19 cellular contexts compared by ENCODE assay signal in genomic region chr10:33657913-33658312, GRCh38.
DNase-seq lines count a peak whose midpoint lies in the region; ATAC-seq, FAIRE-seq and TF ChIP-seq lines count a peak whose summit lies in the region.
"Had no signal": no experiment of that assay in that cellular context is flagged by ENCODE, and none has a peak within 500 bp of the region (broad histone marks: within the 10 kb centered on the region; RNA-seq: fewer than 3 reads in every experiment).

No MANE protein-coding gene starts in this region.

- CTCF ChIA-PET in GM12878 (lab: Yijun Ruan, JAX), result no interaction called here

- in situ Hi-C loops in GM12878 (cut with MboI), result no loop called here

- H3K36me3 Mint-ChIP-seq in dendritic cell treated with granulocyte-macrophage colony-stimulating factor and Interleukin-4, amounts not matched to agents 40 ng/mL and 50 ng/mL, for 4 days (ENCODE audit: low read depth), result peaks cover 8% of the 10 kb centered on the region
- H3K36me3 Mint-ChIP-seq: CD4-positive, alpha-beta memory T cell; CD4-positive, CD25-positive, alpha-beta regulatory T cell; CD8-positive, alpha-beta memory T cell had no signal

- no peaks in the 10 kb centered on the region for H3K4me1 ChIP-seq in GM12878 (ENCODE audit: control insufficient read depth, insufficient read depth, low read length)
- H3K4me1 ChIP-seq in thyroid gland, result no peaks in the 10 kb centered on the region

- no peak for TF ChIP-seq EP300 in GM12878 (IDR thresholded peaks at IDR 0.05; ENCODE audit: borderline replicate concordance in 1 of 2, control insufficient read depth in 1 of 2, low read depth in 2 of 2, low read length in 2 of 2)

- peak; percentile 9 for FAIRE-seq in HTR-8/SVneo (lab: Jason Lieb, UNC)
- no peak for FAIRE-seq in GM12878 (lab: Jason Lieb, UNC)
- FAIRE-seq: A204.1, GM12891, GM19239 had no signal

- H3K27me3 ChIP-seq in GM12878 (replicated peaks in 1 of 2; ENCODE audit: control insufficient read depth in 2 of 2, insufficient read depth in 2 of 2, low read length in 1 of 2) (no peaks in the 10 kb centered on the region), thyroid gland (no peaks in the 10 kb centered on the region)
- H3K27me3 ChIP-seq: BE2C, BLaER1 had no signal

- H3K27me3 Mint-ChIP-seq in dendritic cell treated with granulocyte-macrophage colony-stimulating factor and Interleukin-4, amounts not matched to agents 40 ng/mL and 50 ng/mL, for 4 days, result no peaks in the 10 kb centered on the region

- no peak overlapping the region for H3K4me2 ChIP-seq in GM12878 (ENCODE audit: control insufficient read depth, insufficient read depth)
- H3K4me2 ChIP-seq: BLaER1 had no signal

- RAD21 ChIA-PET in GM12878 (lab: Charles Lee; ENCODE audit: unreplicated experiment), result interaction anchor here (0.8 kb wide), 1 partner anchor 53 kb away, joined by 4 read pairs; no protein-coding TSS in a partner anchor

- no peak overlapping the region for H3K9ac ChIP-seq in GM12878 (ENCODE audit: control insufficient read depth, insufficient read depth, low read length)
- H3K9ac ChIP-seq: BLaER1 had no signal

- TF ChIP-seq CTCF in GM12878 (IDR thresholded peaks at IDR 0.05 in 2 of 3, conservative IDR thresholded peaks at IDR 0.05 in 1 of 3; ENCODE audit: control insufficient read depth in 2 of 3, extremely low read depth in 1 of 3, insufficient read depth in 1 of 3, low read depth in 3 of 3, low read length in 3 of 3), result no peak
- no peak for TF ChIP-seq CTCF in thyroid gland (IDR thresholded peaks at IDR 0.05)

- POLR2A ChIA-PET in GM12878 (lab: Charles Lee), result no interaction called here

- no peaks in the 10 kb centered on the region for H3K79me2 ChIP-seq in GM12878 (ENCODE audit: control insufficient read depth, insufficient read depth, low read length)

- H3K36me3 ChIP-seq in GM12878 (ENCODE audit: control insufficient read depth in 2 of 2, insufficient read depth in 2 of 2, low read length in 1 of 2), result no peaks in the 10 kb centered on the region
- H3K36me3 ChIP-seq in thyroid gland, result no peaks in the 10 kb centered on the region
- H3K36me3 ChIP-seq: BE2C, BLaER1 had no signal

- no peak for DNase-seq in HTR-8/SVneo (ENCODE audit: insufficient read length, low spot score)
- DNase-seq in GM12878 (ENCODE audit: low read depth, low spot score), result no peak
- DNase-seq in thyroid gland, result no peak
- no peak for DNase-seq in UCSD-AML1 (lab: John Stamatoyannopoulos, UW; ENCODE audit: unreplicated experiment)
- DNase-seq: 8988T; ACHN; CD4-positive, alpha-beta memory T cell; CD4-positive, CD25-positive, alpha-beta regulatory T cell; CD8-positive, alpha-beta memory T cell; DMS 273 treated with DMSO at 0.1 percent for 48 hours; DND-41; GDM1 had no signal

- peak overlapping the region; percentile 40 for H3K27ac Mint-ChIP-seq in dendritic cell treated with granulocyte-macrophage colony-stimulating factor and Interleukin-4, amounts not matched to agents 40 ng/mL and 50 ng/mL, for 4 days
- H3K27ac Mint-ChIP-seq: CD8-positive, alpha-beta memory T cell had no signal

- H2AFZ ChIP-seq in GM12878 (ENCODE audit: control insufficient read depth, low read depth, low read length), result no peak overlapping the region

- no peak for TF ChIP-seq POLR2A in GM12878 (IDR thresholded peaks at IDR 0.05; ENCODE audit: low read depth, low read length)
- no peak for TF ChIP-seq POLR2A in thyroid gland (IDR thresholded peaks at IDR 0.05)

- peaks cover 8% of the 10 kb centered on the region for H3K9me3 Mint-ChIP-seq in dendritic cell treated with granulocyte-macrophage colony-stimulating factor and Interleukin-4, amounts not matched to agents 40 ng/mL and 50 ng/mL, for 4 days

- ATAC-seq in GM12878, result no peak

- WGBS in GM12878 (ENCODE audit: insufficient coverage, insufficient replicate concordance, low lambda C conversion rate, missing lambda C conversion rate), result 20% methylated on average over 3 of the region's 3 CpGs
- 93 to 94% methylated on average over 3 of the region's 3 CpGs for WGBS in thyroid gland, 2 donors

- TF ChIP-seq RAD21 in GM12878 (IDR thresholded peaks at IDR 0.05; ENCODE audit: insufficient read depth, low read depth, low read length), result no peak

- H3K4me1 Mint-ChIP-seq in dendritic cell treated with granulocyte-macrophage colony-stimulating factor and Interleukin-4, amounts not matched to agents 40 ng/mL and 50 ng/mL, for 4 days (ENCODE audit: low read depth), result peaks cover 63% of the 10 kb centered on the region
- H3K4me1 Mint-ChIP-seq: CD4-positive, CD25-positive, alpha-beta regulatory T cell had no signal

- H3K9me3 ChIP-seq in GM12878 (replicated peaks; ENCODE audit: control insufficient read depth, insufficient read depth, low read length) (no peaks in the 10 kb centered on the region; the same call in 2 of the 3 replicates), thyroid gland (no peaks in the 10 kb centered on the region)
- H3K9me3 ChIP-seq: BE2C had no signal

- BruUV-seq in GM12878 (replicated peaks; lab: Mats Ljungman, UMichigan), result no TSS peak

- no peak overlapping the region for H3K4me3 ChIP-seq in GM12878
- H3K4me3 ChIP-seq in thyroid gland (replicated peaks in 1 of 3), result no peak overlapping the region
- H3K4me3 ChIP-seq: BLaER1 had no signal

- no peak overlapping the region for H3K4me3 Mint-ChIP-seq in dendritic cell treated with granulocyte-macrophage colony-stimulating factor and Interleukin-4, amounts not matched to agents 40 ng/mL and 50 ng/mL, for 4 days
- H3K4me3 Mint-ChIP-seq: CD14-positive monocyte; CD4-positive, alpha-beta memory T cell; CD4-positive, CD25-positive, alpha-beta regulatory T cell; CD8-positive, alpha-beta memory T cell had no signal

- intact Hi-C loops in GM12878 (cut with micrococcal nuclease; ENCODE audit: unreplicated experiment) (no loop called here), thyroid gland (cut with DNase I) (no loop called here)
- intact Hi-C loops in dendritic cell treated with granulocyte-macrophage colony-stimulating factor and Interleukin-4, amounts not matched to agents 40 ng/mL and 50 ng/mL, for 4 days (cut with micrococcal nuclease), result no loop called here

- SMC1A ChIA-PET in GM12878 (lab: Charles Lee; ENCODE audit: uncharacterized antibody, unreplicated experiment), result interaction anchor here (0.5 to 1.4 kb wide), 8 partner anchors 19 to 99 kb away, joined by 3 read pairs; no protein-coding TSS in a partner anchor

- no peaks in the 10 kb centered on the region for H4K20me1 ChIP-seq in GM12878 (ENCODE audit: control insufficient read depth, insufficient read depth)
- H4K20me1 ChIP-seq: BLaER1 had no signal

- H3K27ac ChIP-seq in GM12878 (ENCODE audit: control insufficient read depth, insufficient read depth) (no peak overlapping the region), thyroid gland (no peak overlapping the region)
- H3K27ac ChIP-seq: BLaER1 had no signal

TF ChIP-seq in GM12878, 131 proteins besides CTCF, POLR2A, EP300 and RAD21:
- TF ChIP-seq, protein P1, sequence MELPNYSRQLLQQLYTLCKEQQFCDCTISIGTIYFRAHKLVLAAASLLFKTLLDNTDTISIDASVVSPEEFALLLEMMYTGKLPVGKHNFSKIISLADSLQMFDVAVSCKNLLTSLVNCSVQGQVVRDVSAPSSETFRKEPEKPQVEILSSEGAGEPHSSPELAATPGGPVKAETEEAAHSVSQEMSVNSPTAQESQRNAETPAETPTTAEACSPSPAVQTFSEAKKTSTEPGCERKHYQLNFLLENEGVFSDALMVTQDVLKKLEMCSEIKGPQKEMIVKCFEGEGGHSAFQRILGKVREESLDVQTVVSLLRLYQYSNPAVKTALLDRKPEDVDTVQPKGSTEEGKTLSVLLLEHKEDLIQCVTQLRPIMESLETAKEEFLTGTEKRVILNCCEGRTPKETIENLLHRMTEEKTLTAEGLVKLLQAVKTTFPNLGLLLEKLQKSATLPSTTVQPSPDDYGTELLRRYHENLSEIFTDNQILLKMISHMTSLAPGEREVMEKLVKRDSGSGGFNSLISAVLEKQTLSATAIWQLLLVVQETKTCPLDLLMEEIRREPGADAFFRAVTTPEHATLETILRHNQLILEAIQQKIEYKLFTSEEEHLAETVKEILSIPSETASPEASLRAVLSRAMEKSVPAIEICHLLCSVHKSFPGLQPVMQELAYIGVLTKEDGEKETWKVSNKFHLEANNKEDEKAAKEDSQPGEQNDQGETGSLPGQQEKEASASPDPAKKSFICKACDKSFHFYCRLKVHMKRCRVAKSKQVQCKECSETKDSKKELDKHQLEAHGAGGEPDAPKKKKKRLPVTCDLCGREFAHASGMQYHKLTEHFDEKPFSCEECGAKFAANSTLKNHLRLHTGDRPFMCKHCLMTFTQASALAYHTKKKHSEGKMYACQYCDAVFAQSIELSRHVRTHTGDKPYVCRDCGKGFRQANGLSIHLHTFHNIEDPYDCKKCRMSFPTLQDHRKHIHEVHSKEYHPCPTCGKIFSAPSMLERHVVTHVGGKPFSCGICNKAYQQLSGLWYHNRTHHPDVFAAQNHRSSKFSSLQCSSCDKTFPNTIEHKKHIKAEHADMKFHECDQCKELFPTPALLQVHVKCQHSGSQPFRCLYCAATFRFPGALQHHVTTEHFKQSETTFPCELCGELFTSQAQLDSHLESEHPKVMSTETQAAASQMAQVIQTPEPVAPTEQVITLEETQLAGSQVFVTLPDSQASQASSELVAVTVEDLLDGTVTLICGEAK (IDR thresholded peaks at IDR 0.05; ENCODE audit: borderline replicate concordance), result peak; percentile 71; the same call in 1 of the 2 replicates
- no peak for TF ChIP-seq SREBF1 (IDR thresholded peaks at IDR 0.05; ENCODE audit: low read length)
TF ChIP-seq in GM12878: peak in this region for 1.
